8 cellular contexts compared by ENCODE assay signal in genomic region chr6:4134841-4135664, GRCh38. TPM values are rescaled to one million over a fixed set of nuclear protein-coding genes. Genes with fewer than 3 reads are reported as not detected.
A peak's percentile ranks its signal among the peaks of the same experiment; 100 is the strongest.
DNase-seq lines count a peak whose midpoint lies in the region; ATAC-seq and TF ChIP-seq lines count a peak whose summit lies in the region.

Gene ECI2, minus strand, starts transcription at chr6:4135575. Its CDS starts 15 bp downstream, at chr6:4135560.

- peaks cover 9% of the 10 kb centered on the region for H3K36me3 ChIP-seq in A673 (ENCODE audit: insufficient read depth, low read length, poor library complexity, severe bottlenecking)

- intact Hi-C loops in A673 (cut with micrococcal nuclease; ENCODE audit: unreplicated experiment) = no loop called here

- ATAC-seq in GM18520 (IDR thresholded peaks at IDR 0.05; ENCODE audit: unreplicated experiment) (peak; percentile 28), HG03064 (IDR thresholded peaks at IDR 0.05; ENCODE audit: low read depth, unreplicated experiment) (peak; percentile 42)

- H3K27me3 ChIP-seq in A673 (replicated peaks; ENCODE audit: insufficient read depth, low read depth, low read length, poor library complexity) = no peaks in the 10 kb centered on the region

- H3K4me3 Mint-ChIP-seq in activated CD4-positive, alpha-beta memory T cell treated with anti-CD3 and anti-CD28 coated beads, Interleukin-2, amount 10 ng/mL, durations not matched to agents 7 days and 5 days = peak within 1 kb of the TSS; percentile 82
- H3K4me3 Mint-ChIP-seq in mesothelial cell of epicardium = peak within 1 kb of the TSS; percentile 86

- CTCF ChIA-PET in A673 (lab: Charles Lee) = interaction anchor here (0.6 to 0.7 kb wide), 2 partner anchors 114 to 148 kb away, joined by 5 read pairs; a partner anchor contains a TSS
- CTCF ChIA-PET in activated CD4-positive, alpha-beta memory T cell treated with anti-CD3 and anti-CD28 coated beads, Interleukin-2, amount 10 ng/mL, durations not matched to agents 7 days and 5 days (lab: Charles Lee) = interaction anchor here (0.6 to 3.2 kb wide), 6 partner anchors 20 to 1522 kb away, joined by 3 to 27 read pairs (median 6); a partner anchor contains a TSS

- BruUV-seq in A673 (replicated peaks; lab: Mats Ljungman, UMichigan) = TSS peak; percentile 46

- no peaks in the 10 kb centered on the region for H3K9me3 ChIP-seq in A673 (ENCODE audit: low read depth, low read length, poor library complexity, severe bottlenecking)

- no peaks in the 10 kb centered on the region for H3K27me3 Mint-ChIP-seq in activated CD4-positive, alpha-beta memory T cell treated with anti-CD3 and anti-CD28 coated beads, Interleukin-2, amount 10 ng/mL, durations not matched to agents 7 days and 5 days
- no peaks in the 10 kb centered on the region for H3K27me3 Mint-ChIP-seq in mesothelial cell of epicardium (ENCODE audit: low read depth)

- H3K9me3 Mint-ChIP-seq in activated CD4-positive, alpha-beta memory T cell treated with anti-CD3 and anti-CD28 coated beads, Interleukin-2, amount 10 ng/mL, durations not matched to agents 7 days and 5 days = peaks cover 4% of the 10 kb centered on the region
- peaks cover 6% of the 10 kb centered on the region for H3K9me3 Mint-ChIP-seq in mesothelial cell of epicardium

- H3K4me1 Mint-ChIP-seq in activated CD4-positive, alpha-beta memory T cell treated with anti-CD3 and anti-CD28 coated beads, Interleukin-2, amount 10 ng/mL, durations not matched to agents 7 days and 5 days = peaks cover 36% of the 10 kb centered on the region
- H3K4me1 Mint-ChIP-seq in mesothelial cell of epicardium = peaks cover 26% of the 10 kb centered on the region

- peaks cover 34% of the 10 kb centered on the region for H3K36me3 Mint-ChIP-seq in activated CD4-positive, alpha-beta memory T cell treated with anti-CD3 and anti-CD28 coated beads, Interleukin-2, amount 10 ng/mL, durations not matched to agents 7 days and 5 days (ENCODE audit: low read depth)
- H3K36me3 Mint-ChIP-seq in mesothelial cell of epicardium = peaks cover 21% of the 10 kb centered on the region

- peak within 1 kb of the TSS; percentile 74 for H3K4me3 ChIP-seq in A673 (ENCODE audit: low read depth, low read length, poor library complexity, severe bottlenecking)

- H3K27ac ChIP-seq in A673 (ENCODE audit: low read depth, low read length, poor library complexity, severe bottlenecking) = peak within 1 kb of the TSS; percentile 75

- POLR2A ChIA-PET in A673 (lab: Charles Lee; ENCODE audit: low non-redundant PET) = interaction anchor here (0.6 kb wide), 1 partner anchor 8 kb away, joined by 3 read pairs; no protein-coding TSS in a partner anchor
- POLR2A ChIA-PET in activated CD4-positive, alpha-beta memory T cell treated with anti-CD3 and anti-CD28 coated beads, Interleukin-2, amount 10 ng/mL, durations not matched to agents 7 days and 5 days (lab: Charles Lee) = interaction anchor here (0.8 to 5.8 kb wide), 7 partner anchors 10 to 286 kb away, joined by 3 to 49 read pairs (median 4); partner anchors contain the start of gene FAM50B

- H3K4me1 ChIP-seq in A673 (ENCODE audit: insufficient read depth, low read length, poor library complexity, severe bottlenecking) = no peaks in the 10 kb centered on the region

- peak; percentile 56 for DNase-seq in A673 (ENCODE audit: low spot score)
- peak; percentile 64 to 95 for DNase-seq in NCI-H526 (lab: John Stamatoyannopoulos, UW)
- peak; percentile 62 for DNase-seq in activated CD4-positive, alpha-beta memory T cell treated with anti-CD3 and anti-CD28 coated beads, Interleukin-2, amount 10 ng/mL, durations not matched to agents 7 days and 5 days
- peak; percentile 20 for DNase-seq in epidermal melanocyte (ENCODE audit: insufficient read length, low spot score)
- peak; percentile 33 to 68 for DNase-seq in mesothelial cell of epicardium (ENCODE audit: low spot score in 2 of 2, unreplicated experiment in 2 of 2)
- peak; percentile 6 to 14 for DNase-seq in stimulated activated CD8-positive, alpha-beta memory T cell treated with anti-CD3 and anti-CD28 coated beads, Interleukin-4, amount 100 ng/mL, for 4 hours (ENCODE audit: low read depth in 2 of 2, low spot score in 1 of 2)

- no peak for TF ChIP-seq CTCF in A673 (conservative IDR thresholded peaks at IDR 0.05; ENCODE audit: low read depth, low read length)
- no peak for TF ChIP-seq CTCF in mesothelial cell of epicardium (IDR thresholded peaks at IDR 0.05; ENCODE audit: unreplicated experiment)

- H3K27ac Mint-ChIP-seq in activated CD4-positive, alpha-beta memory T cell treated with anti-CD3 and anti-CD28 coated beads, Interleukin-2, amount 10 ng/mL, durations not matched to agents 7 days and 5 days = peak within 1 kb of the TSS; percentile 77
- peak within 1 kb of the TSS; percentile 88 for H3K27ac Mint-ChIP-seq in mesothelial cell of epicardium

RNA-seq across cellular contexts. Expression of gene ECI2, which starts in this region (rescaled TPM):
- 56.3 and 70.4 TPM in 2 replicates for total RNA-seq in A673 (2021)
- 10 to 100 TPM; 35.5 to 37.2 TPM for total RNA-seq in activated CD4-positive, alpha-beta memory T cell treated with anti-CD3 and anti-CD28 coated beads, Interleukin-2, amount 10 ng/mL, durations not matched to agents 7 days and 5 days
- 51.8 to 56.6 TPM (median 51.8 TPM) in 3 replicates for total RNA-seq in mesothelial cell of epicardium

Comparison
In these comparisons a context has a peak if more than half of its experiments do, and no peak if none do; other contexts are left out.
1. Peak in every context shown above with its lines: DNase-seq, ATAC-seq, H3K4me3 ChIP-seq and H3K27ac ChIP-seq.
2. DNase-seq: peak in every context shown above with its lines; median percentile 80 in NCI-H526; 62 in activated CD4-positive, alpha-beta memory T cell treated with anti-CD3 and anti-CD28 coated beads, Interleukin-2, amount 10 ng/mL, durations not matched to agents 7 days and 5 days; 56 in A673; 50 in mesothelial cell of epicardium; 20 in epidermal melanocyte; 10 in stimulated activated CD8-positive, alpha-beta memory T cell treated with anti-CD3 and anti-CD28 coated beads, Interleukin-4, amount 100 ng/mL, for 4 hours.